24 cellular contexts compared by ENCODE assay signal in the genomic region with DNA sequence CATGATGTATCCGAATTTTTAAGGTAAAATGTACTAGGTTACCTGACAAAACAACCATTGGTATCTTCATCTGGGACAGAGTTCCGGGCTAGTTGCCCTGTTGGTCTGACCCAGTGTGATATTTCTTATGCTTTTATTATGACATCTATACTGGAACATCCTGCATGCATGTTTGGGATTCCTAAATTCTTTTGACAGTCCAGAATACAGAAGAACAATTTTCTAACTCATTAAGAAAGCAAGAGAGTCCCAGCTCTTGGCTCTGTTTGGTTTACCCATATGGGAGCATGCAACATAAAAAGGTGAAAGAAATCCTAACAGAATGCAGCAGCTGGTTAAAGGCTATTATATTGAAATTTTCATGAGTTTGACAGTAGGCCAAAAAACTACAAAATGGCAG.
"Had no signal": no experiment of that assay in that cellular context is flagged by ENCODE, and none has a peak within 500 bp of the region (broad histone marks: within the 10 kb centered on the region; RNA-seq: fewer than 3 reads in every experiment).

No MANE protein-coding gene starts in this region.

- H3K4me1 Mint-ChIP-seq: naive B cell had no signal

- H3K9me3 Mint-ChIP-seq: activated CD4-positive, alpha-beta memory T cell treated with anti-CD3 and anti-CD28 coated beads for 36 hours; activated T-helper 1 cell treated with anti-CD3 and anti-CD28 coated beads, Interleukin-12 subunit alpha, Interleukin-12 subunit beta, Interleukin-2, Interleukin-4 antibody, amounts not matched to agents 30 ng/mL and 10 ng/mL and 1 ng/mL, durations not matched to agents 14 hours and 24 hours and 36 hours; stimulated activated naive B cell treated with anti-CD40 and anti-IgM and Interleukin-4, amounts not matched to agents 10 μg/mL and 1 μg/mL and 100 μg/mL, for 72 hours had no signal

- H3K27ac Mint-ChIP-seq: activated CD4-positive, alpha-beta memory T cell treated with anti-CD3 and anti-CD28 coated beads for 36 hours; activated naive CD8-positive, alpha-beta T cell; activated T-helper 1 cell treated with anti-CD3 and anti-CD28 coated beads, Interleukin-12 subunit alpha, Interleukin-12 subunit beta, Interleukin-2, Interleukin-4 antibody, amounts not matched to agents 30 ng/mL and 10 ng/mL and 1 ng/mL, durations not matched to agents 14 hours and 24 hours and 36 hours; naive B cell; stimulated activated naive B cell treated with anti-CD40 and anti-IgM and Interleukin-4, amounts not matched to agents 10 μg/mL and 1 μg/mL and 100 μg/mL, for 72 hours had no signal

- H3K4me3 Mint-ChIP-seq: activated CD4-positive, alpha-beta memory T cell treated with anti-CD3 and anti-CD28 coated beads for 36 hours; activated naive CD8-positive, alpha-beta T cell; activated T-helper 1 cell treated with anti-CD3 and anti-CD28 coated beads, Interleukin-12 subunit alpha, Interleukin-12 subunit beta, Interleukin-2, Interleukin-4 antibody, amounts not matched to agents 30 ng/mL and 10 ng/mL and 1 ng/mL, durations not matched to agents 14 hours and 24 hours and 36 hours; naive B cell; stimulated activated naive B cell treated with anti-CD40 and anti-IgM and Interleukin-4, amounts not matched to agents 10 μg/mL and 1 μg/mL and 100 μg/mL, for 72 hours had no signal

- H3K4me3 ChIP-seq: gastrocnemius medialis, lower lobe of right lung, mucosa of descending colon, transverse colon had no signal

- DNase-seq: activated CD4-positive, alpha-beta memory T cell treated with anti-CD3 and anti-CD28 coated beads for 36 hours; activated CD4-positive, alpha-beta T cell treated with anti-CD3 and anti-CD28 coated beads for 48 hours; activated T-cell treated with anti-CD3 and anti-CD28 coated beads for 4 hours; amygdala; effector memory CD4-positive, alpha-beta T cell; gastrocnemius medialis; head of caudate nucleus; islet precursor cell; left cardiac atrium; lower lobe of right lung; mesendoderm; mucosa of descending colon; naive B cell; nucleus accumbens; posterior cingulate gyrus; stimulated activated CD4-positive, alpha-beta T cell treated with anti-CD3 and anti-CD28 coated beads, Interleukin-2, amount 100 ng/mL, for 48 hours; stimulated activated CD8-positive, alpha-beta memory T cell treated with anti-CD3 and anti-CD28 coated beads, Interleukin-4, amount 100 ng/mL, for 48 hours; stimulated activated naive B cell treated with anti-CD40 and anti-IgM and Interleukin-4, amounts not matched to agents 10 μg/mL and 1 μg/mL and 100 μg/mL, for 72 hours; transverse colon had no signal

- ATAC-seq: esophagus mucosa; gastrocnemius medialis; left cardiac atrium; lower lobe of right lung; mucosa of descending colon; sciatic nerve; stimulated activated naive B cell treated with anti-CD40 and anti-IgM and Interleukin-4, amounts not matched to agents 10 μg/mL and 1 μg/mL and 100 μg/mL, for 72 hours had no signal

- H3K36me3 Mint-ChIP-seq: activated CD4-positive, alpha-beta memory T cell treated with anti-CD3 and anti-CD28 coated beads for 36 hours; activated naive CD8-positive, alpha-beta T cell; naive B cell; stimulated activated naive B cell treated with anti-CD40 and anti-IgM and Interleukin-4, amounts not matched to agents 10 μg/mL and 1 μg/mL and 100 μg/mL, for 72 hours had no signal

- H3K9me3 ChIP-seq: gastrocnemius medialis, lower lobe of right lung, mucosa of descending colon, transverse colon had no signal

- H3K27ac ChIP-seq: gastrocnemius medialis, lower lobe of right lung, transverse colon had no signal

- H3K4me1 ChIP-seq: gastrocnemius medialis, lower lobe of right lung, transverse colon had no signal

- H3K27me3 Mint-ChIP-seq: activated CD4-positive, alpha-beta memory T cell treated with anti-CD3 and anti-CD28 coated beads for 36 hours; activated naive CD8-positive, alpha-beta T cell had no signal

- FAIRE-seq: urothelium cell line had no signal
